Comparison of ENCODE assay signal across 16 cellular contexts in genomic region chr20:3077618-3078134, GRCh38. TPM values are rescaled to one million over a fixed set of nuclear protein-coding genes. Genes with fewer than 3 reads are reported as not detected.
DNase-seq lines count a peak whose midpoint lies in the region; ATAC-seq, FAIRE-seq and TF ChIP-seq lines count a peak whose summit lies in the region.
"Had no signal": no experiment of that assay in that cellular context is flagged by ENCODE, and none has a peak within 500 bp of the region (broad histone marks: within the 10 kb centered on the region; RNA-seq: fewer than 3 reads in every experiment).

No MANE protein-coding gene starts in this region.

- CTCF ChIA-PET in GM12878 (lab: Yijun Ruan, JAX), result interaction anchor here (0.9 kb wide), 1 partner anchor 24 kb away, joined by 3 read pairs; no protein-coding TSS in a partner anchor

- TF ChIP-seq CTCF in GM12878 (IDR thresholded peaks at IDR 0.05 in 2 of 3, conservative IDR thresholded peaks at IDR 0.05 in 1 of 3; ENCODE audit: control insufficient read depth in 2 of 3, extremely low read depth in 1 of 3, insufficient read depth in 1 of 3, low read depth in 3 of 3, low read length in 3 of 3), result no peak
- no peak for TF ChIP-seq CTCF in upper lobe of right lung (IDR thresholded peaks at IDR 0.05)
- no peak for TF ChIP-seq CTCF in mesothelial cell of epicardium (IDR thresholded peaks at IDR 0.05; ENCODE audit: unreplicated experiment)

- no peak overlapping the region for H3K27ac ChIP-seq in GM12878 (ENCODE audit: control insufficient read depth, insufficient read depth)
- H3K27ac ChIP-seq in upper lobe of right lung, result no peak overlapping the region
- H3K27ac ChIP-seq: SJCRH30, upper lobe of left lung had no signal

- peaks cover 10% of the 10 kb centered on the region for H3K27me3 Mint-ChIP-seq in activated naive CD4-positive, alpha-beta T cell treated with anti-CD3 and anti-CD28 coated beads, Interleukin-2, amount 50 U/mL, for 24 hours
- peaks cover 73% of the 10 kb centered on the region for H3K27me3 Mint-ChIP-seq in mesothelial cell of epicardium (ENCODE audit: low read depth)

- POLR2A ChIA-PET in GM12878 (lab: Charles Lee), result no interaction called here

- no peak for TF ChIP-seq RAD21 in GM12878 (IDR thresholded peaks at IDR 0.05; ENCODE audit: insufficient read depth, low read depth, low read length)

- no peak overlapping the region for H2AFZ ChIP-seq in GM12878 (ENCODE audit: control insufficient read depth, low read depth, low read length)

- H3K36me3 ChIP-seq in GM12878 (ENCODE audit: control insufficient read depth in 2 of 2, insufficient read depth in 2 of 2, low read length in 1 of 2) (no peaks in the 10 kb centered on the region), upper lobe of right lung (no peaks in the 10 kb centered on the region)
- H3K36me3 ChIP-seq: SJCRH30, upper lobe of left lung had no signal

- intact Hi-C loops in GM12878 (cut with micrococcal nuclease; ENCODE audit: unreplicated experiment), result no loop called here
- intact Hi-C loops in upper lobe of right lung (cut with DNase I), result no loop called here

- TF ChIP-seq EP300 in GM12878 (IDR thresholded peaks at IDR 0.05; ENCODE audit: borderline replicate concordance in 1 of 2, control insufficient read depth in 1 of 2, low read depth in 2 of 2, low read length in 2 of 2), result no peak

- ATAC-seq in GM12878, result no peak
- peak; percentile 11 for ATAC-seq in upper lobe of right lung

- H3K4me1 ChIP-seq in GM12878 (ENCODE audit: control insufficient read depth, insufficient read depth, low read length) (no peaks in the 10 kb centered on the region), upper lobe of right lung (peaks cover 3% of the 10 kb centered on the region)
- H3K4me1 ChIP-seq: SJCRH30 had no signal

- BruUV-seq in GM12878 (replicated peaks; lab: Mats Ljungman, UMichigan), result no TSS peak

- RAD21 ChIA-PET in GM12878 (lab: Charles Lee; ENCODE audit: unreplicated experiment), result no interaction called here

- peak overlapping the region; percentile 17 for H3K4me2 ChIP-seq in GM12878 (ENCODE audit: control insufficient read depth, insufficient read depth)

- H3K27me3 ChIP-seq in GM12878 (replicated peaks in 1 of 2; ENCODE audit: control insufficient read depth in 2 of 2, insufficient read depth in 2 of 2, low read length in 1 of 2), result peaks cover 3 to 13% of the 10 kb centered on the region in 2 experiments; a peak in 3 of 4 replicates
- peaks cover 23% of the 10 kb centered on the region for H3K27me3 ChIP-seq in upper lobe of right lung
- H3K27me3 ChIP-seq: SJCRH30 had no signal

- in situ Hi-C loops in GM12878 (cut with MboI), result no loop called here

- H3K79me2 ChIP-seq in GM12878 (ENCODE audit: control insufficient read depth, insufficient read depth, low read length), result no peaks in the 10 kb centered on the region

- no peak overlapping the region for H3K9ac ChIP-seq in GM12878 (ENCODE audit: control insufficient read depth, insufficient read depth, low read length)

- H3K4me1 Mint-ChIP-seq in activated naive CD4-positive, alpha-beta T cell treated with anti-CD3 and anti-CD28 coated beads, Interleukin-2, amount 50 U/mL, for 24 hours, result peaks cover 14% of the 10 kb centered on the region
- no peaks in the 10 kb centered on the region for H3K4me1 Mint-ChIP-seq in mesothelial cell of epicardium

- H3K27ac Mint-ChIP-seq in activated naive CD4-positive, alpha-beta T cell treated with anti-CD3 and anti-CD28 coated beads, Interleukin-2, amount 50 U/mL, for 24 hours, result peak overlapping the region; percentile 80
- no peak overlapping the region for H3K27ac Mint-ChIP-seq in mesothelial cell of epicardium
- H3K27ac Mint-ChIP-seq: IgD-negative memory B cell, progenitor cell of endocrine pancreas had no signal

- H3K9me3 ChIP-seq in GM12878 (replicated peaks; ENCODE audit: control insufficient read depth, insufficient read depth, low read length) (no peaks in the 10 kb centered on the region; the same call in 2 of the 3 replicates), upper lobe of right lung (no peaks in the 10 kb centered on the region)
- H3K9me3 ChIP-seq: SJCRH30, upper lobe of left lung had no signal

- H3K4me3 ChIP-seq in GM12878 (no peak overlapping the region), upper lobe of right lung (no peak overlapping the region)
- H3K4me3 ChIP-seq: SJCRH30, upper lobe of left lung had no signal

- H3K36me3 Mint-ChIP-seq in activated naive CD4-positive, alpha-beta T cell treated with anti-CD3 and anti-CD28 coated beads, Interleukin-2, amount 50 U/mL, for 24 hours, result no peaks in the 10 kb centered on the region
- H3K36me3 Mint-ChIP-seq in mesothelial cell of epicardium, result no peaks in the 10 kb centered on the region
- H3K36me3 Mint-ChIP-seq: IgD-negative memory B cell had no signal

- no peak for TF ChIP-seq POLR2A in GM12878 (IDR thresholded peaks at IDR 0.05; ENCODE audit: low read depth, low read length)

- peak overlapping the region; percentile 55 for H3K4me3 Mint-ChIP-seq in activated naive CD4-positive, alpha-beta T cell treated with anti-CD3 and anti-CD28 coated beads, Interleukin-2, amount 50 U/mL, for 24 hours
- H3K4me3 Mint-ChIP-seq in mesothelial cell of epicardium, result no peak overlapping the region

- no peak for DNase-seq in activated naive CD4-positive, alpha-beta T cell treated with anti-CD3 and anti-CD28 coated beads, Interleukin-2, amount 50 U/mL, for 16 hours
- DNase-seq in OCI-M2 (lab: John Stamatoyannopoulos, UW; ENCODE audit: unreplicated experiment) (peak; percentile 53), GM12878 (ENCODE audit: low read depth, low spot score) (no peak), upper lobe of right lung (no peak), NCI-H69 (lab: John Stamatoyannopoulos, UW) (no peak), frontal cortex (ENCODE audit: low spot score in 2 of 2) (no peak), mesothelial cell of epicardium (ENCODE audit: low spot score in 2 of 2, unreplicated experiment in 2 of 2) (no peak)
- DNase-seq: DMS53, NCI-H2029 treated with DMSO at 0.1 percent for 48 hours, SJCRH30, upper lobe of left lung had no signal

- FAIRE-seq in GM12878 (lab: Jason Lieb, UNC), result peak; percentile 38
- no peak for FAIRE-seq in frontal cortex (lab: Jason Lieb, UNC)
- FAIRE-seq: endometrium had no signal

- no peaks in the 10 kb centered on the region for H4K20me1 ChIP-seq in GM12878 (ENCODE audit: control insufficient read depth, insufficient read depth)

- WGBS in GM12878 (ENCODE audit: insufficient coverage, insufficient replicate concordance, low lambda C conversion rate, missing lambda C conversion rate), result 12% methylated on average over 4 of the region's 4 CpGs

- no peaks in the 10 kb centered on the region for H3K9me3 Mint-ChIP-seq in activated naive CD4-positive, alpha-beta T cell treated with anti-CD3 and anti-CD28 coated beads, Interleukin-2, amount 50 U/mL, for 24 hours
- H3K9me3 Mint-ChIP-seq in mesothelial cell of epicardium, result no peaks in the 10 kb centered on the region

- SMC1A ChIA-PET in GM12878 (lab: Charles Lee; ENCODE audit: uncharacterized antibody, unreplicated experiment), result interaction anchor here (0.9 to 1.1 kb wide), 2 partner anchors 9 to 24 kb away, joined by 3 to 5 read pairs; no protein-coding TSS in a partner anchor

RNA-seq across cellular contexts. Expression of gene OXT, which starts 6.3 kb away (rescaled TPM):
- total RNA-seq in GM12878 (2013; cell fraction: nucleolus; rRNA removed), result not detected in 2 replicates
- total RNA-seq in GM12878 (2014; rRNA removed) (not detected in 2 replicates), GM12878 (2014; rRNA removed; fragmentation: Illumina TruSeq; extraction: Trizol) (not detected in 2 replicates), GM12878 (2021) (not detected in 2 replicates), upper lobe of right lung (not detected), frontal cortex (not detected), mesothelial cell of epicardium (not detected in 3 replicates)
- polyA plus RNA-seq in GM12878 (2011; ENCODE audit: low read depth), result not detected
- polyA plus RNA-seq in GM12878 (2011; rRNA removed) (not detected in 2 replicates), GM12878 (2014; fragmentation: Illumina TruSeq; extraction: Trizol) (not detected in 2 replicates), GM12878 (2014; fragmentation: Nextera tagmentation; extraction: Ambion mirVana) (not detected), GM12878 (2014; rRNA removed) (not detected in 2 replicates), GM12878 (2016; fragmentation: Nextera tagmentation; extraction: Ambion mirVana) (not detected)
- polyA plus RNA-seq in GM12878 (2011; cell fraction: cytosol; rRNA removed), result not detected in 2 replicates
- not detected in 2 replicates for polyA plus RNA-seq in GM12878 (2011; cell fraction: nucleus; rRNA removed)
- polyA plus RNA-seq in GM12878 (2012), result not detected in 2 replicates
- not detected in 2 replicates for polyA minus RNA-seq in GM12878 (2011; rRNA and poly(A)+ RNA removed)
- polyA minus RNA-seq in GM12878 (2011; cell fraction: cytosol; rRNA and poly(A)+ RNA removed), result not detected in 2 replicates
- polyA minus RNA-seq in GM12878 (2011; cell fraction: nucleus; rRNA and poly(A)+ RNA removed), result not detected in 2 replicates
- total RNA-seq: cardiac septum, progenitor cell of endocrine pancreas, SJCRH30 had no signal

RNA-seq across cellular contexts. Expression of gene AVP, which starts 6.8 kb away (rescaled TPM):
- not detected in 2 replicates for total RNA-seq in GM12878 (2013; cell fraction: nucleolus; rRNA removed)
- total RNA-seq in GM12878 (2014; rRNA removed), result not detected in 2 replicates
- not detected in 2 replicates for total RNA-seq in GM12878 (2014; rRNA removed; fragmentation: Illumina TruSeq; extraction: Trizol)
- not detected in 2 replicates for total RNA-seq in GM12878 (2021)
- polyA plus RNA-seq in GM12878 (2011; ENCODE audit: low read depth), result not detected
- polyA plus RNA-seq in GM12878 (2011; rRNA removed), result not detected in 2 replicates
- not detected in 2 replicates for polyA plus RNA-seq in GM12878 (2011; cell fraction: cytosol; rRNA removed)
- not detected in 2 replicates for polyA plus RNA-seq in GM12878 (2011; cell fraction: nucleus; rRNA removed)
- not detected in 2 replicates for polyA plus RNA-seq in GM12878 (2012)
- not detected in 2 replicates for polyA plus RNA-seq in GM12878 (2014; fragmentation: Illumina TruSeq; extraction: Trizol)
- not detected for polyA plus RNA-seq in GM12878 (2014; fragmentation: Nextera tagmentation; extraction: Ambion mirVana)
- polyA plus RNA-seq in GM12878 (2014; rRNA removed), result not detected in 2 replicates
- not detected for polyA plus RNA-seq in GM12878 (2016; fragmentation: Nextera tagmentation; extraction: Ambion mirVana)
- not detected in 2 replicates for polyA minus RNA-seq in GM12878 (2011; rRNA and poly(A)+ RNA removed)
- not detected in 2 replicates for polyA minus RNA-seq in GM12878 (2011; cell fraction: cytosol; rRNA and poly(A)+ RNA removed)
- not detected in 2 replicates for polyA minus RNA-seq in GM12878 (2011; cell fraction: nucleus; rRNA and poly(A)+ RNA removed)
- total RNA-seq in upper lobe of right lung, result not detected
- total RNA-seq in frontal cortex, result not detected
- not detected in 3 replicates for total RNA-seq in mesothelial cell of epicardium
- total RNA-seq: cardiac septum, progenitor cell of endocrine pancreas, SJCRH30, upper lobe of left lung had no signal
- polyA plus RNA-seq: IgD-negative memory B cell had no signal

RNA-seq across cellular contexts. Expression of gene MRPS26, which starts 31.8 kb away (rescaled TPM):
- 5.5 and 5.7 TPM in 2 replicates for total RNA-seq in GM12878 (2013; cell fraction: nucleolus; rRNA removed)
- total RNA-seq in GM12878 (2014; rRNA removed), result 52.0 and 58.7 TPM in 2 replicates
- total RNA-seq in GM12878 (2014; rRNA removed; fragmentation: Illumina TruSeq; extraction: Trizol), result 23.4 and 25.8 TPM in 2 replicates
- 51.5 and 56.7 TPM in 2 replicates for total RNA-seq in GM12878 (2021)
- polyA plus RNA-seq in GM12878 (2011; ENCODE audit: low read depth), result 12.5 TPM
- polyA plus RNA-seq in GM12878 (2011; rRNA removed), result 25.0 and 36.3 TPM in 2 replicates
- 51.2 and 87.8 TPM in 2 replicates for polyA plus RNA-seq in GM12878 (2011; cell fraction: cytosol; rRNA removed)
- 28.4 and 31.8 TPM in 2 replicates for polyA plus RNA-seq in GM12878 (2011; cell fraction: nucleus; rRNA removed)
- polyA plus RNA-seq in GM12878 (2012), result 30.4 and 30.8 TPM in 2 replicates
- 9.9 and 18.8 TPM in 2 replicates for polyA plus RNA-seq in GM12878 (2014; fragmentation: Illumina TruSeq; extraction: Trizol)
- 1 to 10 TPM; 3.9 to 9.3 TPM for polyA plus RNA-seq in GM12878 (2014; fragmentation: Nextera tagmentation; extraction: Ambion mirVana)
- 60.9 and 69.4 TPM in 2 replicates for polyA plus RNA-seq in GM12878 (2014; rRNA removed)
- 10 to 100 TPM; 80.7 to 95.3 TPM for polyA plus RNA-seq in GM12878 (2016; fragmentation: Nextera tagmentation; extraction: Ambion mirVana)
- polyA minus RNA-seq in GM12878 (2011; rRNA and poly(A)+ RNA removed), result 10.8 and 18.2 TPM in 2 replicates
- 12.6 and 13.6 TPM in 2 replicates for polyA minus RNA-seq in GM12878 (2011; cell fraction: cytosol; rRNA and poly(A)+ RNA removed)
- polyA minus RNA-seq in GM12878 (2011; cell fraction: nucleus; rRNA and poly(A)+ RNA removed), result 5.0 and 7.9 TPM in 2 replicates
- 32.0 TPM for total RNA-seq in upper lobe of right lung
- 36.3 TPM for total RNA-seq in frontal cortex
- 56.9 to 66.3 TPM (median 57.0 TPM) in 3 replicates for total RNA-seq in mesothelial cell of epicardium

RNA-seq across cellular contexts. Expression of gene GNRH2, which starts 34.3 kb away (rescaled TPM):
- total RNA-seq in GM12878 (2013; cell fraction: nucleolus; rRNA removed), result 3.3 and 3.9 TPM in 2 replicates
- total RNA-seq in GM12878 (2014; rRNA removed), result not detected in 2 replicates
- not detected in 2 replicates for total RNA-seq in GM12878 (2014; rRNA removed; fragmentation: Illumina TruSeq; extraction: Trizol)
- 0.64 and 0.85 TPM in 2 replicates for total RNA-seq in GM12878 (2021)
- polyA plus RNA-seq in GM12878 (2011; ENCODE audit: low read depth), result not detected
- 0.31 TPM in 1 of 2 replicates, not detected in the other for polyA plus RNA-seq in GM12878 (2011; rRNA removed)
- 0.10 and 0.25 TPM in 2 replicates for polyA plus RNA-seq in GM12878 (2011; cell fraction: cytosol; rRNA removed)
- polyA plus RNA-seq in GM12878 (2011; cell fraction: nucleus; rRNA removed), result 1.2 and 2.1 TPM in 2 replicates
- polyA plus RNA-seq in GM12878 (2012), result not detected in 2 replicates
- not detected in 2 replicates for polyA plus RNA-seq in GM12878 (2014; fragmentation: Illumina TruSeq; extraction: Trizol)
- polyA plus RNA-seq in GM12878 (2014; fragmentation: Nextera tagmentation; extraction: Ambion mirVana), result not detected
- 0.12 and 0.15 TPM in 2 replicates for polyA plus RNA-seq in GM12878 (2014; rRNA removed)
- polyA plus RNA-seq in GM12878 (2016; fragmentation: Nextera tagmentation; extraction: Ambion mirVana), result not detected
- 0.80 and 1.1 TPM in 2 replicates for polyA minus RNA-seq in GM12878 (2011; rRNA and poly(A)+ RNA removed)
- polyA minus RNA-seq in GM12878 (2011; cell fraction: cytosol; rRNA and poly(A)+ RNA removed), result not detected in 2 replicates
- 1.6 and 4.0 TPM in 2 replicates for polyA minus RNA-seq in GM12878 (2011; cell fraction: nucleus; rRNA and poly(A)+ RNA removed)
- not detected for total RNA-seq in upper lobe of right lung
- total RNA-seq in frontal cortex, result not detected
- total RNA-seq in mesothelial cell of epicardium, result 1.6 to 2.1 TPM (median 1.9 TPM) in 3 replicates
- total RNA-seq: cardiac septum had no signal
- polyA plus RNA-seq: IgD-negative memory B cell had no signal
